In genomic region chr1:101993703-101994102, GRCh38 we compare ENCODE assay signal across 1 cellular context.
TF ChIP-seq lines count a peak whose summit lies in the region.

No MANE protein-coding gene starts in this region.

TF ChIP-seq in SK-N-SH treated with all-trans-retinoic acid at 6 μM for 48 hours, 23 proteins besides CTCF, POLR2A, EP300 and RAD21 (continued from another document):
- TF ChIP-seq, protein P1, sequence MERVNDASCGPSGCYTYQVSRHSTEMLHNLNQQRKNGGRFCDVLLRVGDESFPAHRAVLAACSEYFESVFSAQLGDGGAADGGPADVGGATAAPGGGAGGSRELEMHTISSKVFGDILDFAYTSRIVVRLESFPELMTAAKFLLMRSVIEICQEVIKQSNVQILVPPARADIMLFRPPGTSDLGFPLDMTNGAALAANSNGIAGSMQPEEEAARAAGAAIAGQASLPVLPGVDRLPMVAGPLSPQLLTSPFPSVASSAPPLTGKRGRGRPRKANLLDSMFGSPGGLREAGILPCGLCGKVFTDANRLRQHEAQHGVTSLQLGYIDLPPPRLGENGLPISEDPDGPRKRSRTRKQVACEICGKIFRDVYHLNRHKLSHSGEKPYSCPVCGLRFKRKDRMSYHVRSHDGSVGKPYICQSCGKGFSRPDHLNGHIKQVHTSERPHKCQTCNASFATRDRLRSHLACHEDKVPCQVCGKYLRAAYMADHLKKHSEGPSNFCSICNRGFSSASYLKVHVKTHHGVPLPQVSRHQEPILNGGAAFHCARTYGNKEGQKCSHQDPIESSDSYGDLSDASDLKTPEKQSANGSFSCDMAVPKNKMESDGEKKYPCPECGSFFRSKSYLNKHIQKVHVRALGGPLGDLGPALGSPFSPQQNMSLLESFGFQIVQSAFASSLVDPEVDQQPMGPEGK (CRISPR knock-in tag; IDR thresholded peaks at IDR 0.05; ENCODE audit: borderline replicate concordance), result no peak
- no peak for TF ChIP-seq ESRRG (CRISPR knock-in tag; IDR thresholded peaks at IDR 0.05)
- TF ChIP-seq GLIS3 (CRISPR knock-in tag; IDR thresholded peaks at IDR 0.05), result no peak
- no peak for TF ChIP-seq ZFP3 (CRISPR knock-in tag; IDR thresholded peaks at IDR 0.05)
- TF ChIP-seq ISL1 (CRISPR knock-in tag; IDR thresholded peaks at IDR 0.05), result no peak
- TF ChIP-seq, protein P2, sequence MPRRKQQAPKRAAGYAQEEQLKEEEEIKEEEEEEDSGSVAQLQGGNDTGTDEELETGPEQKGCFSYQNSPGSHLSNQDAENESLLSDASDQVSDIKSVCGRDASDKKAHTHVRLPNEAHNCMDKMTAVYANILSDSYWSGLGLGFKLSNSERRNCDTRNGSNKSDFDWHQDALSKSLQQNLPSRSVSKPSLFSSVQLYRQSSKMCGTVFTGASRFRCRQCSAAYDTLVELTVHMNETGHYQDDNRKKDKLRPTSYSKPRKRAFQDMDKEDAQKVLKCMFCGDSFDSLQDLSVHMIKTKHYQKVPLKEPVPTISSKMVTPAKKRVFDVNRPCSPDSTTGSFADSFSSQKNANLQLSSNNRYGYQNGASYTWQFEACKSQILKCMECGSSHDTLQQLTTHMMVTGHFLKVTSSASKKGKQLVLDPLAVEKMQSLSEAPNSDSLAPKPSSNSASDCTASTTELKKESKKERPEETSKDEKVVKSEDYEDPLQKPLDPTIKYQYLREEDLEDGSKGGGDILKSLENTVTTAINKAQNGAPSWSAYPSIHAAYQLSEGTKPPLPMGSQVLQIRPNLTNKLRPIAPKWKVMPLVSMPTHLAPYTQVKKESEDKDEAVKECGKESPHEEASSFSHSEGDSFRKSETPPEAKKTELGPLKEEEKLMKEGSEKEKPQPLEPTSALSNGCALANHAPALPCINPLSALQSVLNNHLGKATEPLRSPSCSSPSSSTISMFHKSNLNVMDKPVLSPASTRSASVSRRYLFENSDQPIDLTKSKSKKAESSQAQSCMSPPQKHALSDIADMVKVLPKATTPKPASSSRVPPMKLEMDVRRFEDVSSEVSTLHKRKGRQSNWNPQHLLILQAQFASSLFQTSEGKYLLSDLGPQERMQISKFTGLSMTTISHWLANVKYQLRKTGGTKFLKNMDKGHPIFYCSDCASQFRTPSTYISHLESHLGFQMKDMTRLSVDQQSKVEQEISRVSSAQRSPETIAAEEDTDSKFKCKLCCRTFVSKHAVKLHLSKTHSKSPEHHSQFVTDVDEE (CRISPR knock-in tag; IDR thresholded peaks at IDR 0.05), result no peak
TF ChIP-seq in SK-N-SH treated with all-trans-retinoic acid at 6 μM for 48 hours: peak in this region for 0.
